ENCODE assay signal across 7 cellular contexts in genomic region chr15:84734794-84735479, GRCh38. TPM values are rescaled to one million over a fixed set of nuclear protein-coding genes. Genes with fewer than 3 reads are reported as not detected.
DNase-seq lines count a peak whose midpoint lies in the region; ATAC-seq and TF ChIP-seq lines count a peak whose summit lies in the region.

No MANE protein-coding gene starts in this region.

- H3K27ac Mint-ChIP-seq in naive B cell = peak overlapping the region; percentile 80 to 98 (median 96)

- H3K27me3 ChIP-seq in upper lobe of right lung = no peaks in the 10 kb centered on the region

- no peak for TF ChIP-seq CTCF in upper lobe of right lung (IDR thresholded peaks at IDR 0.05)

- peak overlapping the region; percentile 81 for H3K27ac ChIP-seq in upper lobe of right lung

- intact Hi-C loops in upper lobe of right lung (cut with DNase I) = no loop called here

- ATAC-seq in GM18861 (IDR thresholded peaks at IDR 0.05; ENCODE audit: unreplicated experiment) (peak; percentile 57), HG02763 (IDR thresholded peaks at IDR 0.05; ENCODE audit: unreplicated experiment) (peak; percentile 64), naive B cell (ENCODE audit: low read depth in 2 of 2) (peak; percentile 95 to 96), upper lobe of right lung (peak; percentile 97)

- peaks cover 26 to 53% (median 30%) of the 10 kb centered on the region in 3 donors for H3K4me1 Mint-ChIP-seq in naive B cell

- no peaks in the 10 kb centered on the region for H3K9me3 Mint-ChIP-seq in naive B cell

- no peaks in the 10 kb centered on the region for H3K9me3 ChIP-seq in upper lobe of right lung

- H3K4me3 ChIP-seq in upper lobe of right lung = peak overlapping the region; percentile 29

- peaks cover 7% of the 10 kb centered on the region for H3K4me1 ChIP-seq in upper lobe of right lung

- no peaks in the 10 kb centered on the region for H3K36me3 Mint-ChIP-seq in naive B cell

- H3K4me3 Mint-ChIP-seq in naive B cell = peak overlapping the region; percentile 69 to 93 (median 88)

- H3K27me3 Mint-ChIP-seq in naive B cell = no peaks in the 10 kb centered on the region

- DNase-seq in NCI-H2029 (lab: John Stamatoyannopoulos, UW) (peak; percentile 34), naive B cell (peak; percentile 80), upper lobe of right lung (peak; percentile 78)
- DNase-seq in activated CD4-positive, alpha-beta T cell treated with anti-CD3 and anti-CD28 coated beads for 24 hours (ENCODE audit: low read depth in 2 of 2) = peak; percentile 57 to 60
- peak; percentile 48 for DNase-seq in effector CD8-positive, alpha-beta T cell (lab: John Stamatoyannopoulos, UW)

- no peaks in the 10 kb centered on the region for H3K36me3 ChIP-seq in upper lobe of right lung

RNA-seq across cellular contexts. Expression of gene ZNF592, which starts 13.5 kb away (rescaled TPM):
- 10 to 100 TPM in 1 of 6 donors, 1 to 10 TPM in 5; 2.2 to 21.4 (median 8.5) TPM for polyA plus RNA-seq in naive B cell (ENCODE audit: low read depth in 6 of 6)
- total RNA-seq in upper lobe of right lung = 33.3 TPM

RNA-seq across cellular contexts. Expression of gene SEC11A, which starts 19.0 kb away (rescaled TPM):
- polyA plus RNA-seq in naive B cell (ENCODE audit: low read depth in 6 of 6) = 100 to 1,000 TPM; 107 to 142 (median 130) TPM
- total RNA-seq in upper lobe of right lung = 168 TPM

Comparison
In these comparisons a context has a peak if more than half of its experiments do, and no peak if none do; other contexts are left out.
1. Peak in every context shown above with its lines: DNase-seq, ATAC-seq, H3K4me3 ChIP-seq and H3K27ac ChIP-seq.